In the genomic region with DNA sequence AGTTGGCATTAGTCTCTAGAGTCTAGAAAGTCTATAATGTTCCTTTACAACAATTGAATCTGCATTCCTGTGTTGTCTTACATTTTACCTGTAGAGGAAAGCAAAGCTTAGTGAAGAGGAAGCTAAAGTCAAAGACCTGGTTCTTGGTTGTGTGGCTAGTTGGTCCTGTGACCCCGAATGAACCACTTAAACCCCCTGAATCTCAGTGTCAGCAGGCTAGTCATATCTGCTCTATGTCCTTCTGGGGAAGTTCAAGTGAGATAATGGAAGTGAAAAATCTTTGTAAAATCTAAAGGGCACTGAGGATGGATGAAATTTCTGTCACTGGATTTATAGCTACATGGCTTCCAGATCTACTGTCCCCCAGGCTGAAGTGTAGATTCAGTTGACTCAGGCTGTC, we compare ENCODE assay signal across 36 cellular contexts. TPM values are rescaled to one million over a fixed set of nuclear protein-coding genes. Genes with fewer than 3 reads are reported as not detected.
"Had no signal": no experiment of that assay in that cellular context is flagged by ENCODE, and none has a peak within 500 bp of the region (broad histone marks: within the 10 kb centered on the region; RNA-seq: fewer than 3 reads in every experiment).

No MANE protein-coding gene starts in this region.

- DNase-seq: Karpas-422, Kasumi-1, KG1, MG63, MM.1S, MV-4-11, NCI-H1048, NCI-H1092, NCI-H1092 treated with DMSO at 0.1 percent for 48 hours, NCI-H1105, NCI-H1105 treated with DMSO at 0.1 percent for 48 hours, NCI-H1417, NCI-H1417 treated with DMSO at 0.1 percent for 48 hours, NCI-H1436, NCI-H1436 treated with DMSO at 0.1 percent for 48 hours, NCI-H146, NCI-H1694, NCI-H1694 treated with DMSO at 0.1 percent for 48 hours, NCI-H187, NCI-H187 treated with DMSO at 0.1 percent for 48 hours, NCI-H1930, NCI-H2029, NCI-H2029 treated with DMSO at 0.1 percent for 48 hours, NCI-H2081, NCI-H2081 treated with DMSO at 0.1 percent for 48 hours, NCI-H2107, NCI-H2171, NCI-H2171 treated with DMSO at 0.1 percent for 48 hours, NCI-H2227 treated with DMSO at 0.1 percent for 48 hours, NCI-H226, NCI-H345, NCI-H446, NCI-H446 treated with DMSO at 0.1 percent for 48 hours had no signal

RNA-seq across cellular contexts. Expression of a gene that starts 24.0 kb away (rescaled TPM):
- total RNA-seq: LHCN-M2, MCF 10A, NCI-H460 had no signal
